In genomic region chr3:13233487-13234154, GRCh38 we compare ENCODE assay signal across 16 cellular contexts.
DNase-seq lines count a peak whose midpoint lies in the region; ATAC-seq and TF ChIP-seq lines count a peak whose summit lies in the region.
"Had no signal": no experiment of that assay in that cellular context is flagged by ENCODE, and none has a peak within 500 bp of the region (broad histone marks: within the 10 kb centered on the region; RNA-seq: fewer than 3 reads in every experiment).

No MANE protein-coding gene starts in this region.

- POLR2A ChIA-PET in activated naive CD8-positive, alpha-beta T cell treated with anti-CD3 and anti-CD28 coated beads, Interleukin-2, amount 10 ng/mL, durations not matched to agents 7 days and 5 days (lab: Charles Lee) = no interaction called here

- TF ChIP-seq POLR2A in thyroid gland (IDR thresholded peaks at IDR 0.05) = no peak

- peaks cover 32% of the 10 kb centered on the region for H3K4me1 Mint-ChIP-seq in activated CD8-positive, alpha-beta memory T cell treated with anti-CD3 and anti-CD28 coated beads, Interleukin-2, amount 10 ng/mL, durations not matched to agents 7 days and 5 days
- peaks cover 23% of the 10 kb centered on the region for H3K4me1 Mint-ChIP-seq in activated naive CD8-positive, alpha-beta T cell treated with anti-CD3 and anti-CD28 coated beads, Interleukin-2, amount 10 ng/mL, durations not matched to agents 7 days and 5 days
- H3K4me1 Mint-ChIP-seq in natural killer cell treated with Interleukin-12 subunit alpha and Interleukin-12 subunit beta and Interleukin-15 and Interleukin-18, amount 100 ng/mL, for 72 hours (ENCODE audit: low read depth in 2 of 2) = peaks cover 17 to 19% of the 10 kb centered on the region in 2 donors

- no peaks in the 10 kb centered on the region for H3K36me3 ChIP-seq in thyroid gland

- peak; percentile 42 for ATAC-seq in activated CD8-positive, alpha-beta memory T cell treated with anti-CD3 and anti-CD28 coated beads, Interleukin-2, amount 10 ng/mL, durations not matched to agents 7 days and 5 days
- peak; percentile 34 for ATAC-seq in activated naive CD8-positive, alpha-beta T cell treated with anti-CD3 and anti-CD28 coated beads, Interleukin-2, amount 10 ng/mL, durations not matched to agents 7 days and 5 days (ENCODE audit: low read depth)
- peak in 1 of 2 donors; percentile 10 for ATAC-seq in natural killer cell treated with Interleukin-12 subunit alpha and Interleukin-12 subunit beta and Interleukin-15 and Interleukin-18, amount 100 ng/mL, for 72 hours
- no peak for ATAC-seq in HG02642 (IDR thresholded peaks at IDR 0.05; ENCODE audit: poor library complexity, unreplicated experiment)
- ATAC-seq: right cardiac atrium had no signal

- peak overlapping the region; percentile 79 for H3K27ac Mint-ChIP-seq in activated CD8-positive, alpha-beta memory T cell treated with anti-CD3 and anti-CD28 coated beads, Interleukin-2, amount 10 ng/mL, durations not matched to agents 7 days and 5 days
- H3K27ac Mint-ChIP-seq in activated naive CD8-positive, alpha-beta T cell treated with anti-CD3 and anti-CD28 coated beads, Interleukin-2, amount 10 ng/mL, durations not matched to agents 7 days and 5 days = peak overlapping the region; percentile 80
- H3K27ac Mint-ChIP-seq in natural killer cell treated with Interleukin-12 subunit alpha and Interleukin-12 subunit beta and Interleukin-15 and Interleukin-18, amount 100 ng/mL, for 72 hours = peak overlapping the region in 1 of 2 donors; percentile 41
- H3K27ac Mint-ChIP-seq: nephron progenitor cell had no signal

- 38 to 49% methylated on average over 13 to 14 of the region's 14 CpGs for WGBS in thyroid gland, 2 donors

- peak overlapping the region; percentile 42 for H3K4me3 Mint-ChIP-seq in activated CD8-positive, alpha-beta memory T cell treated with anti-CD3 and anti-CD28 coated beads, Interleukin-2, amount 10 ng/mL, durations not matched to agents 7 days and 5 days
- H3K4me3 Mint-ChIP-seq in activated naive CD8-positive, alpha-beta T cell treated with anti-CD3 and anti-CD28 coated beads, Interleukin-2, amount 10 ng/mL, durations not matched to agents 7 days and 5 days = peak overlapping the region; percentile 59
- H3K4me3 Mint-ChIP-seq in natural killer cell treated with Interleukin-12 subunit alpha and Interleukin-12 subunit beta and Interleukin-15 and Interleukin-18, amount 100 ng/mL, for 72 hours = peak overlapping the region; percentile 71
- H3K4me3 Mint-ChIP-seq: nephron progenitor cell had no signal

- TF ChIP-seq CTCF in thyroid gland (IDR thresholded peaks at IDR 0.05) = no peak

- no peaks in the 10 kb centered on the region for H3K9me3 ChIP-seq in thyroid gland

- no peak overlapping the region for H3K27ac ChIP-seq in thyroid gland
- H3K27ac ChIP-seq: KMS-11, VCaP had no signal

- H3K27me3 Mint-ChIP-seq in activated CD8-positive, alpha-beta memory T cell treated with anti-CD3 and anti-CD28 coated beads, Interleukin-2, amount 10 ng/mL, durations not matched to agents 7 days and 5 days = peaks cover 22% of the 10 kb centered on the region
- peaks cover 23% of the 10 kb centered on the region for H3K27me3 Mint-ChIP-seq in activated naive CD8-positive, alpha-beta T cell treated with anti-CD3 and anti-CD28 coated beads, Interleukin-2, amount 10 ng/mL, durations not matched to agents 7 days and 5 days
- H3K27me3 Mint-ChIP-seq in natural killer cell treated with Interleukin-12 subunit alpha and Interleukin-12 subunit beta and Interleukin-15 and Interleukin-18, amount 100 ng/mL, for 72 hours = peaks cover 6 to 26% of the 10 kb centered on the region in 2 donors

- H3K36me3 Mint-ChIP-seq in activated CD8-positive, alpha-beta memory T cell treated with anti-CD3 and anti-CD28 coated beads, Interleukin-2, amount 10 ng/mL, durations not matched to agents 7 days and 5 days = no peaks in the 10 kb centered on the region
- H3K36me3 Mint-ChIP-seq in activated naive CD8-positive, alpha-beta T cell treated with anti-CD3 and anti-CD28 coated beads, Interleukin-2, amount 10 ng/mL, durations not matched to agents 7 days and 5 days = no peaks in the 10 kb centered on the region
- no peaks in the 10 kb centered on the region for H3K36me3 Mint-ChIP-seq in natural killer cell treated with Interleukin-12 subunit alpha and Interleukin-12 subunit beta and Interleukin-15 and Interleukin-18, amount 100 ng/mL, for 72 hours

- DNase-seq in activated CD8-positive, alpha-beta memory T cell treated with anti-CD3 and anti-CD28 coated beads, Interleukin-2, amount 10 ng/mL, durations not matched to agents 7 days and 5 days = peak; percentile 57
- no peak for DNase-seq in activated CD8-positive, alpha-beta memory T cell treated with anti-CD3 and anti-CD28 coated beads for 24 hours
- DNase-seq in Jurkat, Clone E6-1 (ENCODE audit: low read depth, low spot score) = peak; percentile 44
- no peak for DNase-seq in activated naive CD8-positive, alpha-beta T cell treated with anti-CD3 and anti-CD28 coated beads, Interleukin-2, amount 10 ng/mL, durations not matched to agents 7 days and 5 days
- no peak for DNase-seq in natural killer cell treated with Interleukin-12 subunit alpha and Interleukin-12 subunit beta and Interleukin-15 and Interleukin-18, amount 100 ng/mL, for 72 hours (ENCODE audit: low spot score)
- DNase-seq in anterior cingulate cortex (lab: John Stamatoyannopoulos, UW) = no peak
- no peak for DNase-seq in thyroid gland
- DNase-seq: NCI-H1694; NCI-H774; nephron progenitor cell; SHP77 treated with DMSO at 0.1 percent for 48 hours; stimulated activated naive CD4-positive, alpha-beta T cell had no signal

- CTCF ChIA-PET in activated CD8-positive, alpha-beta memory T cell treated with anti-CD3 and anti-CD28 coated beads, Interleukin-2, amount 10 ng/mL, durations not matched to agents 7 days and 5 days (lab: Charles Lee) = interaction anchor here (0.6 to 1.5 kb wide), 2 partner anchors 142 to 218 kb away, joined by 4 to 6 read pairs; no protein-coding TSS in a partner anchor

- intact Hi-C loops in thyroid gland (cut with DNase I) = no loop called here

- H3K9me3 Mint-ChIP-seq in activated CD8-positive, alpha-beta memory T cell treated with anti-CD3 and anti-CD28 coated beads, Interleukin-2, amount 10 ng/mL, durations not matched to agents 7 days and 5 days (ENCODE audit: low read depth) = no peaks in the 10 kb centered on the region
- no peaks in the 10 kb centered on the region for H3K9me3 Mint-ChIP-seq in activated naive CD8-positive, alpha-beta T cell treated with anti-CD3 and anti-CD28 coated beads, Interleukin-2, amount 10 ng/mL, durations not matched to agents 7 days and 5 days
- H3K9me3 Mint-ChIP-seq in natural killer cell treated with Interleukin-12 subunit alpha and Interleukin-12 subunit beta and Interleukin-15 and Interleukin-18, amount 100 ng/mL, for 72 hours = no peaks in the 10 kb centered on the region

- no peaks in the 10 kb centered on the region for H3K4me1 ChIP-seq in thyroid gland

- H3K4me3 ChIP-seq in Jurkat, Clone E6-1 (ENCODE audit: low read length) = peak overlapping the region; percentile 2
- H3K4me3 ChIP-seq in thyroid gland (replicated peaks in 1 of 3) = no peak overlapping the region

- no peaks in the 10 kb centered on the region for H3K27me3 ChIP-seq in thyroid gland

Comparison
In these comparisons a context has a peak if more than half of its experiments do, and no peak if none do; other contexts are left out.
1. DNase-seq: peak in activated CD8-positive, alpha-beta memory T cell treated with anti-CD3 and anti-CD28 coated beads, Interleukin-2, amount 10 ng/mL, durations not matched to agents 7 days and 5 days (single experiment) and Jurkat, Clone E6-1 (single experiment); none in activated CD8-positive, alpha-beta memory T cell treated with anti-CD3 and anti-CD28 coated beads for 24 hours (single experiment), activated naive CD8-positive, alpha-beta T cell treated with anti-CD3 and anti-CD28 coated beads, Interleukin-2, amount 10 ng/mL, durations not matched to agents 7 days and 5 days (single experiment), natural killer cell treated with Interleukin-12 subunit alpha and Interleukin-12 subunit beta and Interleukin-15 and Interleukin-18, amount 100 ng/mL, for 72 hours (single experiment), anterior cingulate cortex (0 of 58) and thyroid gland (0 of 2).
2. Peak in every context shown above with its lines, with median percentiles within 50 percentile points of each other: H3K4me3 Mint-ChIP-seq.